ENCODE assay signal across 23 cellular contexts in the genomic region with DNA sequence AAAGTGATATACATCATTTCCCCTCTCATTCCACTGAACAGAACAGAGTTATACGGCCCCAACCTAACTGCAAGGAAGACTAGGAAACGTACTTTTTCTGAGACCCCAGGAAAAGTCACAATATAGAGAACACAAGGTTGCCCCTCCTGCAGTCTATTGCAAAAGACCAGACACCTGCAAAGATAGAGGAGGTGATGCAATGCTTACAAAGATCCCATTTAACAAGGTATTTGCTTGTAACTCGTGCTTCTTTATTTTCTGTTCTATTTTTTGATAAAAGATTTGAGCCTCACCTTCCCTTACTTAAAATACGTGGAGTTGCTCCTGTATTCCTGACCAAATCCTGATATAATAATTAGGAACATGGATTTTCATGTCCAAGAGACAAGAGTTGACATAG.
"Had no signal": no experiment of that assay in that cellular context is flagged by ENCODE, and none has a peak within 500 bp of the region (broad histone marks: within the 10 kb centered on the region; RNA-seq: fewer than 3 reads in every experiment).

No MANE protein-coding gene starts in this region.

- H3K36me3 ChIP-seq: left ventricle myocardium inferior, ovary, right atrium auricular region, stomach, thyroid gland, transverse colon, upper lobe of left lung, vagina had no signal

- H3K9me3 ChIP-seq: mucosa of descending colon, ovary, right atrium auricular region, testis, thyroid gland, transverse colon, upper lobe of left lung, vagina had no signal

- H3K4me3 ChIP-seq: left ventricle myocardium inferior, lung, mucosa of descending colon, ovary, right atrium auricular region, skin epidermis, stomach, testis, thyroid gland, transverse colon, upper lobe of left lung, vagina had no signal

- ATAC-seq: mucosa of descending colon; naive thymus-derived CD4-positive, alpha-beta T cell; natural killer cell treated with Interleukin-12 subunit alpha and Interleukin-12 subunit beta and Interleukin-15 and Interleukin-18, amount 100 ng/mL, for 72 hours; sciatic nerve; stimulated activated naive B cell treated with anti-CD40 and anti-IgM and Interleukin-4, amounts not matched to agents 10 μg/mL and 1 μg/mL and 100 μg/mL, for 72 hours; stimulated activated naive CD8-positive, alpha-beta T cell treated with anti-CD3 and anti-CD28 coated beads, Interleukin-15, Interleukin-2, amounts not matched to agents 100 U/mL and 50 U/mL, for 24 hours had no signal

- H3K27ac ChIP-seq: left ventricle myocardium inferior, ovary, right atrium auricular region, skin epidermis, stomach, testis, thyroid gland, transverse colon, upper lobe of left lung, vagina had no signal

- DNase-seq: islet precursor cell; left ventricle myocardium inferior; midbrain; mucosa of descending colon; naive thymus-derived CD4-positive, alpha-beta T cell; ovary; stimulated activated CD4-positive, alpha-beta T cell treated with anti-CD3 and anti-CD28 coated beads, Interleukin-12 subunit alpha, Interleukin-12 subunit beta, amount 100 ng/mL, for 4 hours; stimulated activated CD4-positive, alpha-beta T cell treated with anti-CD3 and anti-CD28 coated beads, Interleukin-15, amount 100 ng/mL, for 24 hours; stimulated activated CD4-positive, alpha-beta T cell treated with anti-CD3 and anti-CD28 coated beads, Interleukin-2, amount 100 ng/mL, for 24 hours; stimulated activated CD4-positive, alpha-beta T cell treated with anti-CD3 and anti-CD28 coated beads, Interleukin-4, amount 100 ng/mL, for 1 hour; stimulated activated naive B cell treated with anti-CD40 and anti-IgM and Interleukin-4, amounts not matched to agents 10 μg/mL and 1 μg/mL and 100 μg/mL, for 72 hours; stimulated activated naive CD8-positive, alpha-beta T cell treated with anti-CD3 and anti-CD28 coated beads, Interleukin-15, Interleukin-2, amounts not matched to agents 100 U/mL and 50 U/mL, for 24 hours; stomach; testis; thyroid gland; transverse colon; upper lobe of left lung had no signal

- H3K4me1 ChIP-seq: left ventricle myocardium inferior, right atrium auricular region, stomach, testis, transverse colon, upper lobe of left lung, vagina had no signal

- H3K27me3 ChIP-seq: ovary, right atrium auricular region, stomach, testis, thyroid gland, transverse colon, upper lobe of left lung, vagina had no signal
